ENCODE assay signal across 32 cellular contexts in genomic region chr15:73320619-73321180, GRCh38. TPM values are rescaled to one million over a fixed set of nuclear protein-coding genes. Genes with fewer than 3 reads are reported as not detected.
"Had no signal": no experiment of that assay in that cellular context is flagged by ENCODE, and none has a peak within 500 bp of the region (broad histone marks: within the 10 kb centered on the region; RNA-seq: fewer than 3 reads in every experiment).

No MANE protein-coding gene starts in this region.

- DNase-seq: activated CD4-positive, alpha-beta memory T cell treated with anti-CD3 and anti-CD28 coated beads, Interleukin-2, amount 10 ng/mL, durations not matched to agents 7 days and 5 days; activated CD4-positive, alpha-beta T cell treated with anti-CD3 and anti-CD28 coated beads for 1 hour; activated CD4-positive, alpha-beta T cell treated with anti-CD3 and anti-CD28 coated beads, Interleukin-2, amount 50 U/mL, for 1 hour; activated naive CD4-positive, alpha-beta T cell treated with anti-CD3 and anti-CD28 coated beads, Interleukin-2, amount 50 U/mL, for 16 hours; activated naive CD8-positive, alpha-beta T cell treated with anti-CD3 and anti-CD28 coated beads, Interleukin-2, amount 10 ng/mL, durations not matched to agents 7 days and 5 days; activated T-cell treated with anti-CD3 and anti-CD28 coated beads for 4 hours; activated T-cell treated with anti-CD3 and anti-CD28 coated beads, Interleukin-2, amount 50 U/mL, for 48 hours; adrenal gland; anterior cingulate cortex; central memory CD4-positive, alpha-beta T cell; MG63; MV-4-11; NCI-H1092 treated with DMSO at 0.1 percent for 48 hours; NCI-H1417 treated with DMSO at 0.1 percent for 48 hours; NCI-H1694; NCI-H2029; NCI-H2107; NCI-H345; NCI-H510A; NCI-H526 treated with DMSO at 0.1 percent for 48 hours; NCI-H82; NK-92 treated with Interleukin-12 subunit alpha and Interleukin-12 subunit beta, amount 100 ng/mL, for 24 hours; OCI-M1; RPMI8226; SHP77; SW 1271 had no signal

- ATAC-seq: activated T-helper 17 cell treated with anti-CD3 and anti-CD28 coated beads, Interleukin-2, amount 50 U/mL, for 72 hours; Panc1; SK-N-SH treated with all-trans-retinoic acid at 6 μM for 48 hours had no signal

- H3K27me3 ChIP-seq: adrenal gland, MG63, SJSA1 had no signal

- H3K36me3 ChIP-seq: adrenal gland, MG63, SJSA1 had no signal

- H3K4me1 ChIP-seq: adrenal gland, SJSA1 had no signal

- H3K4me3 ChIP-seq: adrenal gland, MG63, SJSA1 had no signal

- H3K9me3 ChIP-seq: adrenal gland, MG63, SJSA1 had no signal

- H3K27ac ChIP-seq: adrenal gland, SJSA1 had no signal

RNA-seq across cellular contexts. Expression of gene HCN4, which starts 48.1 kb away (rescaled TPM):
- total RNA-seq: activated CD4-positive, alpha-beta memory T cell treated with anti-CD3 and anti-CD28 coated beads, Interleukin-2, amount 10 ng/mL, durations not matched to agents 7 days and 5 days; activated CD8-positive, alpha-beta memory T cell treated with anti-CD3 and anti-CD28 coated beads for 36 hours; activated naive CD8-positive, alpha-beta T cell treated with anti-CD3 and anti-CD28 coated beads, Interleukin-2, amount 10 ng/mL, durations not matched to agents 7 days and 5 days; activated T-helper 17 cell treated with anti-CD3 and anti-CD28 coated beads, Interleukin-2, amount 50 U/mL, for 72 hours; SJSA1; T-helper 1 cell treated with Interleukin-12 subunit alpha and Interleukin-12 subunit beta and Interleukin-4 antibody, amounts not matched to agents 30 ng/mL and 1 ng/mL, for 36 hours had no signal
